18 cellular contexts compared by ENCODE assay signal in the genomic region with DNA sequence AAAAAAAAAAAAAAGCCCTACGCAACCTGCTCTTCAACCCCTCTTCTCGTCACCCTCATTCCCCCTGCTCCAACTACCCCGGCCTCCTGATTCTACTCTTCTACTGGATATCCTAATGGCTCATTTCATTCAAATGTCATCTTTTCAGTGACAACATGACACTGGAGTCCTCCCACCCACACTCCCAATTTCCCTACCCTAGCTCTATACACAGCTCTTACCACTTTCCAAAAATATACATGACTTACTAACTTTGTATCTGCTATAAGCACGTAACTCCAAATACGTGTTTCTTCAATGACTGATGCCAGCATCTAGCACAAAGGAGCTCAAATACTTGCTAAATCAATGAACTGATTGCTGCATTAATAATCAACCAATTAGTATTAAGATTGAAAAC. TPM values are rescaled to one million over a fixed set of nuclear protein-coding genes. Genes with fewer than 3 reads are reported as not detected.
A peak's percentile ranks its signal among the peaks of the same experiment; 100 is the strongest.
DNase-seq lines count a peak whose midpoint lies in the region; ATAC-seq, FAIRE-seq and TF ChIP-seq lines count a peak whose summit lies in the region.
"Had no signal": no experiment of that assay in that cellular context is flagged by ENCODE, and none has a peak within 500 bp of the region (broad histone marks: within the 10 kb centered on the region; RNA-seq: fewer than 3 reads in every experiment).

No MANE protein-coding gene starts in this region.

- POLR2A ChIA-PET in activated CD8-positive, alpha-beta T cell treated with anti-CD3 and anti-CD28 coated beads for 36 hours (lab: Charles Lee) = interaction anchor here (3.3 kb wide), 1 partner anchor 10 kb away, joined by 15 read pairs; the partner anchor contains the start of gene UBP1
- POLR2A ChIA-PET in activated CD8-positive, alpha-beta T cell treated with anti-CD3 and anti-CD28 coated beads, Interleukin-2, amount 10 ng/mL, durations not matched to agents 7 days and 5 days (lab: Charles Lee) = interaction anchor here (6.4 kb wide), 1 partner anchor 11 kb away, joined by 35 read pairs; the partner anchor contains the start of gene UBP1
- POLR2A ChIA-PET in HEK293 (lab: Yijun Ruan, JAX) = interaction anchor here (1.2 kb wide), 1 partner anchor 12 kb away, joined by 3 read pairs; the partner anchor contains the start of gene UBP1

- H3K4me2 ChIP-seq in neuronal stem cell (ENCODE audit: insufficient read depth, low read length, poor library complexity, severe bottlenecking) = no peak overlapping the region
- no peak overlapping the region for H3K4me2 ChIP-seq in smooth muscle cell

- no peak overlapping the region for H3K18ac ChIP-seq in neuronal stem cell (ENCODE audit: low read length)

- H3K27ac ChIP-seq in HEK293 (ENCODE audit: extremely low read depth, low read depth, low read length) = no peak overlapping the region
- peak overlapping the region; percentile 34 for H3K27ac ChIP-seq in psoas muscle
- H3K27ac ChIP-seq in neuronal stem cell (replicated peaks; ENCODE audit: low read length) = no peak overlapping the region
- no peak overlapping the region for H3K27ac ChIP-seq in smooth muscle cell (ENCODE audit: low read depth)

- H3F3A ChIP-seq in smooth muscle cell (ENCODE audit: low read depth) = no peaks in the 10 kb centered on the region

- H3K4me1 ChIP-seq in HEK293 (ENCODE audit: control insufficient read depth, insufficient read depth, low read length) (peaks cover 11% of the 10 kb centered on the region), psoas muscle (peaks cover 58% of the 10 kb centered on the region), neuronal stem cell (ENCODE audit: control insufficient read depth in 2 of 2, insufficient read depth in 1 of 2, low read depth in 1 of 2, low read length in 2 of 2) (peaks cover 3 to 10% of the 10 kb centered on the region in 2 donors), smooth muscle cell (ENCODE audit: low read depth) (peaks cover 22% of the 10 kb centered on the region)

- no peaks in the 10 kb centered on the region for H3K9me3 Mint-ChIP-seq in activated CD8-positive, alpha-beta T cell treated with anti-CD3 and anti-CD28 coated beads for 36 hours
- H3K9me3 Mint-ChIP-seq in activated CD8-positive, alpha-beta T cell treated with anti-CD3 and anti-CD28 coated beads, Interleukin-2, amount 10 ng/mL, durations not matched to agents 7 days and 5 days (ENCODE audit: insufficient read depth) = no peaks in the 10 kb centered on the region
- H3K9me3 Mint-ChIP-seq in chondrocyte (ENCODE audit: low read depth) = no peaks in the 10 kb centered on the region
- H3K9me3 Mint-ChIP-seq: type B pancreatic cell had no signal

- H3K27ac Mint-ChIP-seq in activated CD8-positive, alpha-beta T cell treated with anti-CD3 and anti-CD28 coated beads for 36 hours = peak overlapping the region; percentile 48
- no peak overlapping the region for H3K27ac Mint-ChIP-seq in activated CD8-positive, alpha-beta T cell treated with anti-CD3 and anti-CD28 coated beads, Interleukin-2, amount 10 ng/mL, durations not matched to agents 7 days and 5 days
- peak overlapping the region; percentile 75 for H3K27ac Mint-ChIP-seq in chondrocyte (ENCODE audit: unreplicated experiment)

- no peak overlapping the region for H2AK5ac ChIP-seq in neuronal stem cell (ENCODE audit: low read depth, low read length)

- H4K20me1 ChIP-seq in smooth muscle cell (ENCODE audit: low read depth) = peaks cover 99% of the 10 kb centered on the region

- H2BK12ac ChIP-seq in neuronal stem cell (ENCODE audit: low read length) = no peak overlapping the region

- no peak overlapping the region for H4K8ac ChIP-seq in neuronal stem cell (ENCODE audit: low read depth, low read length)

- H3K23ac ChIP-seq in neuronal stem cell (ENCODE audit: low read depth, low read length, poor library complexity) = no peak overlapping the region

- H2AFZ ChIP-seq in neuronal stem cell (ENCODE audit: low read length) (no peak overlapping the region), smooth muscle cell (ENCODE audit: low read depth) (no peak overlapping the region)

- peaks cover 20% of the 10 kb centered on the region for H3K36me3 Mint-ChIP-seq in activated CD8-positive, alpha-beta T cell treated with anti-CD3 and anti-CD28 coated beads for 36 hours (ENCODE audit: low read depth)
- H3K36me3 Mint-ChIP-seq in activated CD8-positive, alpha-beta T cell treated with anti-CD3 and anti-CD28 coated beads, Interleukin-2, amount 10 ng/mL, durations not matched to agents 7 days and 5 days (ENCODE audit: low read depth) = peaks cover 18% of the 10 kb centered on the region
- H3K36me3 Mint-ChIP-seq in chondrocyte (ENCODE audit: low read depth) = no peaks in the 10 kb centered on the region

- TF ChIP-seq POLR2A in H54 (IDR thresholded peaks at IDR 0.05; ENCODE audit: low read depth, low read length) = no peak

- H3K36me3 ChIP-seq in HEK293 (ENCODE audit: control insufficient read depth in 2 of 2, insufficient read depth in 1 of 2, low read length in 2 of 2) = peaks cover under 1% of the 10 kb centered on the region in 2 experiments; a peak in 2 of 3 replicates
- H3K36me3 ChIP-seq in psoas muscle (ENCODE audit: insufficient read depth in 1 of 2, low read depth in 1 of 2) = peaks cover 0 to 3% of the 10 kb centered on the region in 2 donors
- peaks cover 0 to 18% of the 10 kb centered on the region in 2 donors for H3K36me3 ChIP-seq in neuronal stem cell (replicated peaks in 1 of 2; ENCODE audit: control insufficient read depth in 2 of 2, insufficient read depth in 2 of 2, low read length in 2 of 2)
- H3K36me3 ChIP-seq in smooth muscle cell (ENCODE audit: low read depth) = peaks cover 2% of the 10 kb centered on the region

- no peaks in the 10 kb centered on the region for H3K27me3 Mint-ChIP-seq in activated CD8-positive, alpha-beta T cell treated with anti-CD3 and anti-CD28 coated beads for 36 hours
- no peaks in the 10 kb centered on the region for H3K27me3 Mint-ChIP-seq in activated CD8-positive, alpha-beta T cell treated with anti-CD3 and anti-CD28 coated beads, Interleukin-2, amount 10 ng/mL, durations not matched to agents 7 days and 5 days (ENCODE audit: low read depth)
- H3K27me3 Mint-ChIP-seq in chondrocyte (ENCODE audit: low read depth) = no peaks in the 10 kb centered on the region
- H3K27me3 Mint-ChIP-seq: type B pancreatic cell had no signal

- H3K79me1 ChIP-seq in neuronal stem cell (ENCODE audit: low read depth, low read length) = no peaks in the 10 kb centered on the region

- H4K91ac ChIP-seq in neuronal stem cell (ENCODE audit: low read depth, low read length, poor library complexity) = no peak overlapping the region

- H3K4ac ChIP-seq in neuronal stem cell (ENCODE audit: low read length) = no peak overlapping the region

- peaks cover 100% of the 10 kb centered on the region for H3K79me2 ChIP-seq in smooth muscle cell (ENCODE audit: low read depth)

- CTCF ChIA-PET in activated CD8-positive, alpha-beta T cell treated with anti-CD3 and anti-CD28 coated beads for 36 hours (lab: Charles Lee) = interaction anchor here (1.3 to 1.6 kb wide), 2 partner anchors 9 to 56 kb away, joined by 3 to 5 read pairs; no protein-coding TSS in a partner anchor
- CTCF ChIA-PET in activated CD8-positive, alpha-beta T cell treated with anti-CD3 and anti-CD28 coated beads, Interleukin-2, amount 10 ng/mL, durations not matched to agents 7 days and 5 days (lab: Charles Lee) = interaction anchor here (1.7 to 2.4 kb wide), 3 partner anchors 9 to 359 kb away, joined by 6 to 11 read pairs (median 9); no protein-coding TSS in a partner anchor
- CTCF ChIA-PET in HEK293 (lab: Yijun Ruan, JAX) = no interaction called here

- peaks cover 58% of the 10 kb centered on the region for H3K4me1 Mint-ChIP-seq in activated CD8-positive, alpha-beta T cell treated with anti-CD3 and anti-CD28 coated beads for 36 hours (ENCODE audit: low read depth)
- peaks cover 42% of the 10 kb centered on the region for H3K4me1 Mint-ChIP-seq in activated CD8-positive, alpha-beta T cell treated with anti-CD3 and anti-CD28 coated beads, Interleukin-2, amount 10 ng/mL, durations not matched to agents 7 days and 5 days (ENCODE audit: low read depth)
- peaks cover 95% of the 10 kb centered on the region for H3K4me1 Mint-ChIP-seq in chondrocyte (ENCODE audit: low read depth)

- WGBS in psoas muscle, 3 donors = 69 to 81% (median 71%) methylated on average over 5 of the region's 5 CpGs
- WGBS in neuronal stem cell (ENCODE audit: extremely low coverage in 2 of 2, insufficient read length in 2 of 2, insufficient replicate concordance in 1 of 2), 2 donors = no CpG with 5 or more reads among the region's 5 CpGs
- WGBS in smooth muscle cell (ENCODE audit: low lambda C conversion rate) = 84% methylated on average over 5 of the region's 5 CpGs

- no peak overlapping the region for H2BK120ac ChIP-seq in neuronal stem cell (ENCODE audit: low read depth, low read length)

- no peak overlapping the region for H3K14ac ChIP-seq in neuronal stem cell (ENCODE audit: low read length)

- DNase-seq in activated CD8-positive, alpha-beta T cell treated with anti-CD3 and anti-CD28 coated beads for 36 hours = no peak
- DNase-seq in activated CD8-positive, alpha-beta T cell treated with anti-CD3 and anti-CD28 coated beads, Interleukin-2, amount 10 ng/mL, durations not matched to agents 7 days and 5 days = no peak
- DNase-seq in chondrocyte (ENCODE audit: low spot score) (no peak), psoas muscle (no peak), H54 (ENCODE audit: insufficient read length, low spot score) (no peak), neuronal stem cell (ENCODE audit: low spot score) (no peak), smooth muscle cell (lab: John Stamatoyannopoulos, UW; ENCODE audit: unreplicated experiment) (no peak)
- DNase-seq: activated gamma-delta T cell treated with Interleukin-2 at 50 U/mL for 16 hours, C1 segment of cervical spinal cord, dermis blood vessel endothelial cell, NCI-H187 treated with DMSO at 0.1 percent for 48 hours, NCI-H446 treated with DMSO at 0.1 percent for 48 hours, posterior cingulate gyrus, spleen, T-helper 1 cell had no signal

- H2BK15ac ChIP-seq in neuronal stem cell (ENCODE audit: low read length) = no peak overlapping the region

- no peak for TF ChIP-seq CTCF in activated CD8-positive, alpha-beta T cell treated with anti-CD3 and anti-CD28 coated beads for 36 hours (IDR thresholded peaks at IDR 0.05)
- TF ChIP-seq CTCF in HEK293 (tag by site-specific recombination; IDR thresholded peaks at IDR 0.05) = no peak
- no peak for TF ChIP-seq CTCF in chondrocyte (IDR thresholded peaks at IDR 0.05)
- TF ChIP-seq CTCF in psoas muscle (IDR thresholded peaks at IDR 0.05) = no peak
- TF ChIP-seq CTCF in smooth muscle cell (IDR thresholded peaks at IDR 0.05; ENCODE audit: borderline replicate concordance, insufficient read depth, poor library complexity, severe bottlenecking) = no peak

- ATAC-seq in activated CD8-positive, alpha-beta T cell treated with anti-CD3 and anti-CD28 coated beads for 36 hours = no peak
- ATAC-seq in activated CD8-positive, alpha-beta T cell treated with anti-CD3 and anti-CD28 coated beads, Interleukin-2, amount 10 ng/mL, durations not matched to agents 7 days and 5 days = no peak
- peak in 3 of 4 donors; percentile 52 to 65 (median 63) for ATAC-seq in psoas muscle

- intact Hi-C loops in activated CD8-positive, alpha-beta T cell treated with anti-CD3 and anti-CD28 coated beads for 36 hours (cut with micrococcal nuclease) = no loop called here
- intact Hi-C loops in psoas muscle (cut with DNase I) = no loop called here

- H3K27me3 ChIP-seq in psoas muscle (ENCODE audit: insufficient read depth in 3 of 3, low read length in 2 of 3) (no peaks in the 10 kb centered on the region), neuronal stem cell (ENCODE audit: control insufficient read depth in 3 of 3, insufficient read depth in 3 of 3, low read depth in 1 of 3, low read length in 3 of 3) (no peaks in the 10 kb centered on the region), smooth muscle cell (ENCODE audit: low read depth) (no peaks in the 10 kb centered on the region)
- H3K27me3 ChIP-seq: spleen had no signal

- no peak overlapping the region for H3K9ac ChIP-seq in neuronal stem cell (ENCODE audit: low read depth, low read length, poor library complexity)
- H3K9ac ChIP-seq in smooth muscle cell (ENCODE audit: low read depth) = no peak overlapping the region

- no peaks in the 10 kb centered on the region for H3K9me3 ChIP-seq in HEK293 (ENCODE audit: control insufficient read depth, insufficient read depth, low read depth, low read length)
- no peaks in the 10 kb centered on the region for H3K9me3 ChIP-seq in psoas muscle
- peaks cover 0 to 1% of the 10 kb centered on the region in 2 donors for H3K9me3 ChIP-seq in neuronal stem cell (replicated peaks in 1 of 2; ENCODE audit: control insufficient read depth in 2 of 2, insufficient read depth in 1 of 2, low read depth in 1 of 2, low read length in 2 of 2)
- H3K9me3 ChIP-seq in smooth muscle cell (replicated peaks; ENCODE audit: low read depth) = no peaks in the 10 kb centered on the region
- H3K9me3 ChIP-seq: spleen had no signal

- no peak overlapping the region for H2BK5ac ChIP-seq in neuronal stem cell (ENCODE audit: low read length)

- FAIRE-seq in H54 (lab: Jason Lieb, UNC) = no peak
- FAIRE-seq: A204.1 had no signal

- no peak overlapping the region for H3K4me3 Mint-ChIP-seq in activated CD8-positive, alpha-beta T cell treated with anti-CD3 and anti-CD28 coated beads for 36 hours
- H3K4me3 Mint-ChIP-seq in activated CD8-positive, alpha-beta T cell treated with anti-CD3 and anti-CD28 coated beads, Interleukin-2, amount 10 ng/mL, durations not matched to agents 7 days and 5 days = no peak overlapping the region
- no peak overlapping the region for H3K4me3 Mint-ChIP-seq in chondrocyte (ENCODE audit: unreplicated experiment)

- H3K4me3 ChIP-seq in HEK293 (ENCODE audit: low read depth, low read length) = no peak overlapping the region
- H3K4me3 ChIP-seq in psoas muscle = no peak overlapping the region
- no peak overlapping the region for H3K4me3 ChIP-seq in neuronal stem cell (ENCODE audit: low read length in 2 of 2)
- H3K4me3 ChIP-seq in smooth muscle cell = no peak overlapping the region
- H3K4me3 ChIP-seq: spleen had no signal

RNA-seq across cellular contexts. Expression of gene UBP1, which starts 11.4 kb away (rescaled TPM):
- total RNA-seq in activated CD8-positive, alpha-beta T cell treated with anti-CD3 and anti-CD28 coated beads for 36 hours = 10 to 100 TPM; 51.2 to 56.2 TPM
- total RNA-seq in activated CD8-positive, alpha-beta T cell treated with anti-CD3 and anti-CD28 coated beads, Interleukin-2, amount 10 ng/mL, durations not matched to agents 7 days and 5 days = 10 to 100 TPM; 61.9 to 64.6 TPM
- total RNA-seq in chondrocyte = 60.6 to 61.8 TPM (median 60.9 TPM) in 3 replicates
- 10 to 100 TPM; 22.4 to 26.6 (median 24.7) TPM for total RNA-seq in psoas muscle
- 10 to 100 TPM; 12.6 to 44.1 (median 33.6) TPM for polyA plus RNA-seq in psoas muscle
- polyA plus RNA-seq in neuronal stem cell (2013, experiment 1 of 2) = 59.0 TPM
- polyA plus RNA-seq in neuronal stem cell (2013, experiment 2 of 2) = 60.5 TPM
- total RNA-seq in smooth muscle cell = 50.9 and 69.6 TPM in 2 replicates
- 18.4 and 22.1 TPM in 2 replicates for polyA plus RNA-seq in smooth muscle cell

Comparison
In these comparisons a context has a peak if more than half of its experiments do, and no peak if none do; other contexts are left out.
1. ATAC-seq: peak in psoas muscle (3 of 4); none in activated CD8-positive, alpha-beta T cell treated with anti-CD3 and anti-CD28 coated beads for 36 hours (single experiment) and activated CD8-positive, alpha-beta T cell treated with anti-CD3 and anti-CD28 coated beads, Interleukin-2, amount 10 ng/mL, durations not matched to agents 7 days and 5 days (single experiment).